Comparison of ENCODE assay signal across 19 cellular contexts in genomic region chr3:23741403-23741706, GRCh38.
DNase-seq lines count a peak whose midpoint lies in the region; ATAC-seq, FAIRE-seq and TF ChIP-seq lines count a peak whose summit lies in the region.
"Had no signal": no experiment of that assay in that cellular context is flagged by ENCODE, and none has a peak within 500 bp of the region (broad histone marks: within the 10 kb centered on the region; RNA-seq: fewer than 3 reads in every experiment).

No MANE protein-coding gene starts in this region.

- H3K36me3 ChIP-seq in Loucy (ENCODE audit: insufficient read depth, low read length) (no peaks in the 10 kb centered on the region), mesenchymal stem cell (ENCODE audit: control insufficient read depth in 1 of 2, insufficient read depth in 2 of 2, low read depth in 1 of 2, low read length in 2 of 2) (no peaks in the 10 kb centered on the region)
- H3K36me3 ChIP-seq: HAP-1 had no signal

- no peak overlapping the region for H2AK5ac ChIP-seq in mesenchymal stem cell (ENCODE audit: low read length, severe bottlenecking)

- peaks cover 2% of the 10 kb centered on the region for H3K27me3 Mint-ChIP-seq in dendritic cell treated with granulocyte-macrophage colony-stimulating factor and Interleukin-4, amounts not matched to agents 40 ng/mL and 50 ng/mL, for 4 days

- H3K18ac ChIP-seq in mesenchymal stem cell (ENCODE audit: low read depth in 1 of 2, low read length in 2 of 2), result no peak overlapping the region

- H3K4me2 ChIP-seq in A549 (peak overlapping the region; percentile 86), Loucy (ENCODE audit: low read depth, low read length, poor library complexity, severe bottlenecking) (peak overlapping the region; percentile 54), mesenchymal stem cell (ENCODE audit: low read length, poor library complexity, severe bottlenecking) (no peak overlapping the region)

- H3K4me1 Mint-ChIP-seq in dendritic cell treated with granulocyte-macrophage colony-stimulating factor and Interleukin-4, amounts not matched to agents 40 ng/mL and 50 ng/mL, for 4 days (ENCODE audit: low read depth), result peaks cover 17% of the 10 kb centered on the region

- intact Hi-C loops in dendritic cell treated with granulocyte-macrophage colony-stimulating factor and Interleukin-4, amounts not matched to agents 40 ng/mL and 50 ng/mL, for 4 days (cut with micrococcal nuclease), result loop anchor here (10.0 kb wide), 1 partner anchor 537 kb away; the partner anchor contains the start of gene UBE2E2

- no peaks in the 10 kb centered on the region for H3K9me3 Mint-ChIP-seq in dendritic cell treated with granulocyte-macrophage colony-stimulating factor and Interleukin-4, amounts not matched to agents 40 ng/mL and 50 ng/mL, for 4 days
- H3K9me3 Mint-ChIP-seq: CD4-positive, alpha-beta memory T cell had no signal

- TF ChIP-seq POLR2A in A549 (IDR thresholded peaks at IDR 0.05; ENCODE audit: low read length), result no peak

- peak overlapping the region; percentile 80 to 82 for H3K27ac ChIP-seq in A549
- H3K27ac ChIP-seq in mesenchymal stem cell (ENCODE audit: low read length, poor library complexity, severe bottlenecking), result no peak overlapping the region
- no peak overlapping the region for H3K27ac ChIP-seq in caudate nucleus (ENCODE audit: low read depth, low read length)
- H3K27ac ChIP-seq: GM23248 had no signal

- no peak overlapping the region for H3K14ac ChIP-seq in mesenchymal stem cell (ENCODE audit: low read length in 2 of 2)

- no peak overlapping the region for H3K4me3 Mint-ChIP-seq in dendritic cell treated with granulocyte-macrophage colony-stimulating factor and Interleukin-4, amounts not matched to agents 40 ng/mL and 50 ng/mL, for 4 days
- H3K4me3 Mint-ChIP-seq: CD4-positive, alpha-beta memory T cell had no signal

- ATAC-seq in A549, result peak; percentile 11 to 20; a peak in 2 of 6 replicates
- ATAC-seq in HG03432 (IDR thresholded peaks at IDR 0.05; ENCODE audit: unreplicated experiment), result no peak
- no peak for ATAC-seq in HG02981 (IDR thresholded peaks at IDR 0.05; ENCODE audit: unreplicated experiment)

- no peak overlapping the region for H4K91ac ChIP-seq in mesenchymal stem cell (ENCODE audit: low read length)

- peak overlapping the region; percentile 80 for H2BK15ac ChIP-seq in mesenchymal stem cell (ENCODE audit: low read depth, poor library complexity, severe bottlenecking)

- DNase-seq in A549 (ENCODE audit: low read depth in 1 of 2, low spot score in 1 of 2), result no peak
- no peak for DNase-seq in mesenchymal stem cell
- DNase-seq in hippocampal formation (lab: John Stamatoyannopoulos, UW), result no peak
- DNase-seq in caudate nucleus (lab: John Stamatoyannopoulos, UW), result no peak
- DNase-seq: CD4-positive, alpha-beta memory T cell; Kasumi-1; NCI-H1105; NCI-H1694; NCI-H2081 treated with DMSO at 0.1 percent for 48 hours; NCI-H510A; NCI-H774 had no signal

- no peak overlapping the region for H3K4ac ChIP-seq in mesenchymal stem cell (ENCODE audit: low read depth in 1 of 2, low read length in 2 of 2)

- CTCF ChIA-PET in A549 (lab: Yijun Ruan, JAX), result no interaction called here

- H4K8ac ChIP-seq in mesenchymal stem cell (ENCODE audit: low read length), result no peak overlapping the region

- H3K4me1 ChIP-seq in A549, result peaks cover 56% of the 10 kb centered on the region
- peaks cover 26% of the 10 kb centered on the region for H3K4me1 ChIP-seq in Loucy (ENCODE audit: insufficient read depth, low read length, poor library complexity, severe bottlenecking)
- peaks cover 8% of the 10 kb centered on the region for H3K4me1 ChIP-seq in mesenchymal stem cell (ENCODE audit: control insufficient read depth, insufficient read depth, low read depth, low read length)

- no peak overlapping the region for H3K4me3 ChIP-seq in A549
- H3K4me3 ChIP-seq in Loucy (ENCODE audit: low read length, poor library complexity, severe bottlenecking), result no peak overlapping the region
- no peak overlapping the region for H3K4me3 ChIP-seq in mesenchymal stem cell (ENCODE audit: insufficient read depth in 1 of 2, low read depth in 1 of 2, low read length in 2 of 2)
- H3K4me3 ChIP-seq: GM23248, HAP-1 had no signal

- no peaks in the 10 kb centered on the region for H3K79me2 ChIP-seq in Loucy (ENCODE audit: insufficient read depth, low read length)

- H3K36me3 Mint-ChIP-seq in dendritic cell treated with granulocyte-macrophage colony-stimulating factor and Interleukin-4, amounts not matched to agents 40 ng/mL and 50 ng/mL, for 4 days (ENCODE audit: low read depth), result no peaks in the 10 kb centered on the region
- H3K36me3 Mint-ChIP-seq: CD4-positive, alpha-beta memory T cell had no signal

- no peak for TF ChIP-seq EP300 in A549 (IDR thresholded peaks at IDR 0.05)

- no peak overlapping the region for H2BK120ac ChIP-seq in mesenchymal stem cell (ENCODE audit: low read depth, low read length)

- H3K9me3 ChIP-seq in A549, result no peaks in the 10 kb centered on the region
- no peaks in the 10 kb centered on the region for H3K9me3 ChIP-seq in Loucy (ENCODE audit: insufficient read depth, low read depth, low read length)
- no peaks in the 10 kb centered on the region for H3K9me3 ChIP-seq in mesenchymal stem cell (ENCODE audit: control insufficient read depth, low read length)
- H3K9me3 ChIP-seq: HAP-1 had no signal

- H3K9me2 ChIP-seq in Loucy (replicated peaks; ENCODE audit: low read depth, low read length), result no peaks in the 10 kb centered on the region

- no peak overlapping the region for H2BK5ac ChIP-seq in mesenchymal stem cell (ENCODE audit: low read depth, low read length, poor library complexity, severe bottlenecking)

- H3K9ac ChIP-seq in Loucy (ENCODE audit: low read depth, low read length, poor library complexity, severe bottlenecking) (no peak overlapping the region), mesenchymal stem cell (ENCODE audit: low read length) (no peak overlapping the region)
- H3K9ac ChIP-seq: GM23248 had no signal

- no peak for TF ChIP-seq RAD21 in A549 (conservative IDR thresholded peaks at IDR 0.05 in 1 of 2, IDR thresholded peaks at IDR 0.05 in 1 of 2)

- no peak for FAIRE-seq in A549 (lab: Jason Lieb, UNC)
- FAIRE-seq: A204.1, GM18507 had no signal

- H2BK12ac ChIP-seq in mesenchymal stem cell (ENCODE audit: low read length in 2 of 2), result no peak overlapping the region

- POLR2A ChIA-PET in A549 (lab: Yijun Ruan, JAX), result interaction anchor here (0.6 kb wide), 1 partner anchor 175 kb away, joined by 3 read pairs; the partner anchor contains the start of genes NKIRAS1 and RPL15

- H2AFZ ChIP-seq in Loucy (ENCODE audit: low read length), result no peak overlapping the region; the same call in 1 of the 2 replicates
- H2AFZ ChIP-seq in mesenchymal stem cell (ENCODE audit: low read depth, low read length), result no peak overlapping the region
- H2AFZ ChIP-seq: GM23248 had no signal

- H3K27ac Mint-ChIP-seq in dendritic cell treated with granulocyte-macrophage colony-stimulating factor and Interleukin-4, amounts not matched to agents 40 ng/mL and 50 ng/mL, for 4 days, result peak overlapping the region; percentile 56
- H3K27ac Mint-ChIP-seq: CD4-positive, alpha-beta memory T cell had no signal

- no peaks in the 10 kb centered on the region for H3F3A ChIP-seq in Loucy (ENCODE audit: low read depth)

- WGBS in A549 (ENCODE audit: missing lambda C conversion rate), result 0% methylated on average over 1 of the region's 1 CpG
- WGBS in mesenchymal stem cell, result 100% methylated on average over 1 of the region's 1 CpG

- no peaks in the 10 kb centered on the region for H3K27me3 ChIP-seq in Loucy (ENCODE audit: insufficient read depth, low read length, poor library complexity, severe bottlenecking)
- peaks cover 4 to 15% of the 10 kb centered on the region in 2 experiments for H3K27me3 ChIP-seq in mesenchymal stem cell (ENCODE audit: control insufficient read depth in 1 of 2, insufficient read depth in 1 of 2, low read length in 2 of 2)

- no peak overlapping the region for H3K23ac ChIP-seq in mesenchymal stem cell (ENCODE audit: low read length in 2 of 2)

- no peaks in the 10 kb centered on the region for H3K79me1 ChIP-seq in mesenchymal stem cell (replicated peaks; ENCODE audit: low read length, poor library complexity, severe bottlenecking)

- TF ChIP-seq CTCF in A549 (IDR thresholded peaks at IDR 0.05), result no peak
- TF ChIP-seq CTCF in Loucy (conservative IDR thresholded peaks at IDR 0.05; ENCODE audit: low read length), result no peak

- H4K20me1 ChIP-seq in Loucy (ENCODE audit: insufficient read depth, low read length, poor library complexity, severe bottlenecking), result no peaks in the 10 kb centered on the region

TF ChIP-seq in A549, 52 proteins besides CTCF, POLR2A, EP300 and RAD21 (continues in another document):
- TF ChIP-seq JUNB (IDR thresholded peaks at IDR 0.05), result no peak
- no peak for TF ChIP-seq HEYL (CRISPR knock-in tag; IDR thresholded peaks at IDR 0.05)
- no peak for TF ChIP-seq ELK1 (IDR thresholded peaks at IDR 0.05; ENCODE audit: low read depth, low read length)
- TF ChIP-seq POLR2AphosphoS2 (conservative IDR thresholded peaks at IDR 0.05; ENCODE audit: low read length), result no peak
- TF ChIP-seq RNF2 (IDR thresholded peaks at IDR 0.05; ENCODE audit: borderline replicate concordance, low read depth), result no peak
- TF ChIP-seq BCL3 (IDR thresholded peaks at IDR 0.05), result no peak
- no peak for TF ChIP-seq NPAS2 (CRISPR knock-in tag; IDR thresholded peaks at IDR 0.05; ENCODE audit: borderline replicate concordance)
- no peak for TF ChIP-seq ZSCAN20 (CRISPR knock-in tag; IDR thresholded peaks at IDR 0.05)
- no peak for TF ChIP-seq BHLHE40 (IDR thresholded peaks at IDR 0.05; ENCODE audit: low read depth, low read length)
- TF ChIP-seq ESRRA (IDR thresholded peaks at IDR 0.05; ENCODE audit: borderline replicate concordance, low read length), result no peak
- no peak for TF ChIP-seq MAZ (IDR thresholded peaks at IDR 0.05; ENCODE audit: borderline replicate concordance, low read depth, low read length)

Comparison
In these comparisons a context has a peak if more than half of its experiments do, and no peak if none do; other contexts are left out.
1. ATAC-seq: peak in A549 (2 of 2); none in HG03432 (single experiment) and HG02981 (single experiment).
2. H3K27ac ChIP-seq: peak in A549 (2 of 2); none in mesenchymal stem cell (single experiment) and caudate nucleus (single experiment).